ENCODE assay signal across 25 cellular contexts in the genomic region with DNA sequence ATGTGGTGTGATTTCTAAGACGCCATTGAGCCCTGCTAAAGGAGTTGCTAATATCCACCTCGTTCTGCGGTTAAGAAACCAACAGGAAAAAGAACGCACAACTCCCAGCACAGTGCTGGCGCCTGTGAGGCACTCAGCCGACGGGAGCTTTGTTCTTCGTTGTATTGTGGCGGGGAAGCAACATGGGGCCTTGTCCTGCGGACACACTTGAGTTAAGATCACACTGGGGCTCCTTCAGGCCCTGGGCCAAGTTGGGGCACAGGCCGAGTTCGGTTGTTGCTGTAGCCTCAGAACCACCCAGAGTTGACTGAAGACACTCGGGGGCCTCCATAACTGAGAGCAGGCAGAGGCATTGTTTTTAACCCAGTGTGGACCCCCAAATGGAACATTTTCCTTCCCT. TPM values are rescaled to one million over a fixed set of nuclear protein-coding genes. Genes with fewer than 3 reads are reported as not detected.
DNase-seq lines count a peak whose midpoint lies in the region; ATAC-seq and TF ChIP-seq lines count a peak whose summit lies in the region.
"Had no signal": no experiment of that assay in that cellular context is flagged by ENCODE, and none has a peak within 500 bp of the region (broad histone marks: within the 10 kb centered on the region; RNA-seq: fewer than 3 reads in every experiment).

No MANE protein-coding gene starts in this region.

- H3K4me1 Mint-ChIP-seq in natural killer cell treated with Interleukin-12 subunit alpha and Interleukin-12 subunit beta and Interleukin-15 and Interleukin-18, amount 100 ng/mL, for 72 hours (ENCODE audit: low read depth in 2 of 2), result peaks cover 4 to 13% of the 10 kb centered on the region in 2 donors
- peaks cover 4 to 8% of the 10 kb centered on the region in 2 donors for H3K4me1 Mint-ChIP-seq in natural killer cell
- peaks cover 85% of the 10 kb centered on the region for H3K4me1 Mint-ChIP-seq in activated CD8-positive, alpha-beta T cell treated with anti-CD3 and anti-CD28 coated beads, Interleukin-2, amount 10 ng/mL, durations not matched to agents 7 days and 5 days (ENCODE audit: low read depth)
- H3K4me1 Mint-ChIP-seq in naive thymus-derived CD4-positive, alpha-beta T cell, result peaks cover 8 to 29% (median 19%) of the 10 kb centered on the region in 7 donors
- H3K4me1 Mint-ChIP-seq: brain had no signal

- peak overlapping the region; percentile 21 for H3K4me3 ChIP-seq in naive thymus-derived CD4-positive, alpha-beta T cell (ENCODE audit: low read length)
- no peak overlapping the region for H3K4me3 ChIP-seq in right cardiac atrium (ENCODE audit: low read length)
- H3K4me3 ChIP-seq: BLaER1 treated with 17β-estradiol and CSF1 and Interleukin-3, amounts not matched to agents 10 nM and 100 nM; left ventricle myocardium inferior; PC-9 had no signal

- no peaks in the 10 kb centered on the region for H3K36me3 ChIP-seq in naive thymus-derived CD4-positive, alpha-beta T cell (ENCODE audit: control insufficient read depth in 2 of 3, insufficient read depth in 3 of 3, low read length in 3 of 3)
- H3K36me3 ChIP-seq: BLaER1 treated with 17β-estradiol and CSF1 and Interleukin-3, amounts not matched to agents 10 nM and 100 nM; left ventricle myocardium inferior; WERI-Rb-1 had no signal

- no peaks in the 10 kb centered on the region for H3K9me3 ChIP-seq in naive thymus-derived CD4-positive, alpha-beta T cell (ENCODE audit: control insufficient read depth in 2 of 3, low read length in 3 of 3)
- no peaks in the 10 kb centered on the region for H3K9me3 ChIP-seq in right cardiac atrium (ENCODE audit: control insufficient read depth, low read length)

- H3K27me3 Mint-ChIP-seq in natural killer cell treated with Interleukin-12 subunit alpha and Interleukin-12 subunit beta and Interleukin-15 and Interleukin-18, amount 100 ng/mL, for 72 hours, result peaks cover 0 to 5% of the 10 kb centered on the region in 2 donors
- H3K27me3 Mint-ChIP-seq in natural killer cell (ENCODE audit: low read depth in 2 of 2), result peaks cover 9 to 10% of the 10 kb centered on the region in 2 donors
- H3K27me3 Mint-ChIP-seq in activated CD8-positive, alpha-beta T cell treated with anti-CD3 and anti-CD28 coated beads, Interleukin-2, amount 10 ng/mL, durations not matched to agents 7 days and 5 days (ENCODE audit: low read depth), result no peaks in the 10 kb centered on the region
- H3K27me3 Mint-ChIP-seq in naive thymus-derived CD4-positive, alpha-beta T cell, result peaks cover 4 to 16% (median 6%) of the 10 kb centered on the region in 5 donors
- H3K27me3 Mint-ChIP-seq: brain had no signal

- H3K27ac ChIP-seq in naive thymus-derived CD4-positive, alpha-beta T cell (ENCODE audit: low read depth, low read length), result no peak overlapping the region
- H3K27ac ChIP-seq in right cardiac atrium (ENCODE audit: low read length), result no peak overlapping the region
- H3K27ac ChIP-seq: BLaER1 treated with 17β-estradiol and CSF1 and Interleukin-3, amounts not matched to agents 10 nM and 100 nM; left ventricle myocardium inferior; PC-9; WERI-Rb-1 had no signal

- H3K27me3 ChIP-seq in naive thymus-derived CD4-positive, alpha-beta T cell (ENCODE audit: control insufficient read depth in 2 of 2, insufficient read depth in 2 of 2, low read length in 2 of 2), result no peaks in the 10 kb centered on the region
- no peaks in the 10 kb centered on the region for H3K27me3 ChIP-seq in right cardiac atrium (ENCODE audit: control insufficient read depth, insufficient read depth)

- POLR2A ChIA-PET in activated CD8-positive, alpha-beta T cell treated with anti-CD3 and anti-CD28 coated beads, Interleukin-2, amount 10 ng/mL, durations not matched to agents 7 days and 5 days (lab: Charles Lee), result interaction anchor here (1.2 to 12.1 kb wide), 4 partner anchors 11 to 35 kb away, joined by 6 to 218 read pairs (median 51); a partner anchor contains a TSS
- POLR2A ChIA-PET in naive thymus-derived CD4-positive, alpha-beta T cell (lab: Charles Lee), result no interaction called here

- H3K36me3 Mint-ChIP-seq in natural killer cell treated with Interleukin-12 subunit alpha and Interleukin-12 subunit beta and Interleukin-15 and Interleukin-18, amount 100 ng/mL, for 72 hours, result no peaks in the 10 kb centered on the region
- no peaks in the 10 kb centered on the region for H3K36me3 Mint-ChIP-seq in natural killer cell
- peaks cover 49% of the 10 kb centered on the region for H3K36me3 Mint-ChIP-seq in activated CD8-positive, alpha-beta T cell treated with anti-CD3 and anti-CD28 coated beads, Interleukin-2, amount 10 ng/mL, durations not matched to agents 7 days and 5 days (ENCODE audit: low read depth)
- H3K36me3 Mint-ChIP-seq in naive thymus-derived CD4-positive, alpha-beta T cell, result peaks cover 0 to 4% (median 0%) of the 10 kb centered on the region in 5 donors
- H3K36me3 Mint-ChIP-seq: type B pancreatic cell had no signal

- peaks cover 11 to 54% of the 10 kb centered on the region in 2 donors for H3K4me1 ChIP-seq in naive thymus-derived CD4-positive, alpha-beta T cell (ENCODE audit: control insufficient read depth in 2 of 2, insufficient read depth in 2 of 2, low read length in 2 of 2)
- H3K4me1 ChIP-seq in right cardiac atrium (ENCODE audit: control insufficient read depth, insufficient read depth, low read length), result no peaks in the 10 kb centered on the region
- H3K4me1 ChIP-seq: left ventricle myocardium inferior had no signal

- no peak for DNase-seq in natural killer cell treated with Interleukin-12 subunit alpha and Interleukin-12 subunit beta and Interleukin-15 and Interleukin-18, amount 100 ng/mL, for 72 hours (ENCODE audit: low spot score)
- DNase-seq in natural killer cell (no peak), DMS53 (lab: John Stamatoyannopoulos, UW) (no peak), right cardiac atrium (no peak), SIG-M5 treated with dmso at 0.1 percent for 504 hours (lab: John Stamatoyannopoulos, UW; ENCODE audit: unreplicated experiment) (no peak)
- peak; percentile 62 for DNase-seq in activated CD8-positive, alpha-beta T cell treated with anti-CD3 and anti-CD28 coated beads, Interleukin-2, amount 10 ng/mL, durations not matched to agents 7 days and 5 days
- DNase-seq in naive thymus-derived CD4-positive, alpha-beta T cell, result no peak
- DNase-seq: left ventricle myocardium inferior; NCI-H1092; NCI-H187; NCI-H524 treated with DMSO at 0.1 percent for 48 hours; NK-92 treated with Interleukin-12 subunit alpha and Interleukin-12 subunit beta, amount 100 ng/mL, for 24 hours; PC-9; T1000; WERI-Rb-1 had no signal

- TF ChIP-seq CTCF in natural killer cell (IDR thresholded peaks at IDR 0.05), result no peak

- WGBS in right cardiac atrium, result 88% methylated on average over 13 of the region's 13 CpGs

- H3K27ac Mint-ChIP-seq in natural killer cell treated with Interleukin-12 subunit alpha and Interleukin-12 subunit beta and Interleukin-15 and Interleukin-18, amount 100 ng/mL, for 72 hours, result peak overlapping the region in 1 of 2 donors; percentile 84
- H3K27ac Mint-ChIP-seq in natural killer cell, result no peak overlapping the region
- peak overlapping the region; percentile 97 for H3K27ac Mint-ChIP-seq in activated CD8-positive, alpha-beta T cell treated with anti-CD3 and anti-CD28 coated beads, Interleukin-2, amount 10 ng/mL, durations not matched to agents 7 days and 5 days
- no peak overlapping the region for H3K27ac Mint-ChIP-seq in naive thymus-derived CD4-positive, alpha-beta T cell
- H3K27ac Mint-ChIP-seq: brain, type B pancreatic cell had no signal

- H3K4me3 Mint-ChIP-seq in natural killer cell treated with Interleukin-12 subunit alpha and Interleukin-12 subunit beta and Interleukin-15 and Interleukin-18, amount 100 ng/mL, for 72 hours, result peak overlapping the region; percentile 78
- no peak overlapping the region for H3K4me3 Mint-ChIP-seq in natural killer cell
- H3K4me3 Mint-ChIP-seq in activated CD8-positive, alpha-beta T cell treated with anti-CD3 and anti-CD28 coated beads, Interleukin-2, amount 10 ng/mL, durations not matched to agents 7 days and 5 days, result peak overlapping the region; percentile 83
- no peak overlapping the region for H3K4me3 Mint-ChIP-seq in naive thymus-derived CD4-positive, alpha-beta T cell
- H3K4me3 Mint-ChIP-seq: brain, type B pancreatic cell had no signal

- no peaks in the 10 kb centered on the region for H3K9me3 Mint-ChIP-seq in natural killer cell treated with Interleukin-12 subunit alpha and Interleukin-12 subunit beta and Interleukin-15 and Interleukin-18, amount 100 ng/mL, for 72 hours
- H3K9me3 Mint-ChIP-seq in natural killer cell, result no peaks in the 10 kb centered on the region
- H3K9me3 Mint-ChIP-seq in activated CD8-positive, alpha-beta T cell treated with anti-CD3 and anti-CD28 coated beads, Interleukin-2, amount 10 ng/mL, durations not matched to agents 7 days and 5 days (ENCODE audit: insufficient read depth), result no peaks in the 10 kb centered on the region
- H3K9me3 Mint-ChIP-seq in naive thymus-derived CD4-positive, alpha-beta T cell, result peaks cover 0 to 14% (median 5%) of the 10 kb centered on the region in 11 donors
- H3K9me3 Mint-ChIP-seq: type B pancreatic cell had no signal

- intact Hi-C loops in natural killer cell (cut with micrococcal nuclease), result no loop called here
- intact Hi-C loops in naive thymus-derived CD4-positive, alpha-beta T cell (cut with micrococcal nuclease), result no loop called here
- intact Hi-C loops in right cardiac atrium (cut with DNase I), result no loop called here

- CTCF ChIA-PET in activated CD8-positive, alpha-beta T cell treated with anti-CD3 and anti-CD28 coated beads, Interleukin-2, amount 10 ng/mL, durations not matched to agents 7 days and 5 days (lab: Charles Lee), result interaction anchor here (0.8 to 10.2 kb wide), 3 partner anchors 9 to 13 kb away, joined by 3 to 82 read pairs (median 9); no protein-coding TSS in a partner anchor
- CTCF ChIA-PET in naive thymus-derived CD4-positive, alpha-beta T cell (lab: Charles Lee), result no interaction called here

- no peak for ATAC-seq in natural killer cell treated with Interleukin-12 subunit alpha and Interleukin-12 subunit beta and Interleukin-15 and Interleukin-18, amount 100 ng/mL, for 72 hours
- ATAC-seq in natural killer cell, result no peak
- ATAC-seq in activated CD8-positive, alpha-beta T cell treated with anti-CD3 and anti-CD28 coated beads, Interleukin-2, amount 10 ng/mL, durations not matched to agents 7 days and 5 days, result peak; percentile 18
- no peak for ATAC-seq in naive thymus-derived CD4-positive, alpha-beta T cell
- ATAC-seq in right cardiac atrium, result no peak
- ATAC-seq in GM19328 (IDR thresholded peaks at IDR 0.05; ENCODE audit: unreplicated experiment), result no peak
- ATAC-seq: HepG2, Right ventricle myocardium inferior had no signal

RNA-seq across cellular contexts. Expression of a gene that starts 30.6 kb away (rescaled TPM):
- 10 to 100 TPM; 67.8 to 85.0 TPM for total RNA-seq in natural killer cell treated with Interleukin-12 subunit alpha and Interleukin-12 subunit beta and Interleukin-15 and Interleukin-18, amount 100 ng/mL, for 72 hours
- total RNA-seq in natural killer cell, result 100 to 1,000 TPM in 2 of 3 donors, 10 to 100 TPM in 1; 85.3 to 208 (median 162) TPM
- total RNA-seq in activated CD8-positive, alpha-beta T cell treated with anti-CD3 and anti-CD28 coated beads, Interleukin-2, amount 10 ng/mL, durations not matched to agents 7 days and 5 days, result 100 to 1,000 TPM; 667 to 675 TPM
- total RNA-seq in naive thymus-derived CD4-positive, alpha-beta T cell, result 10 to 100 TPM in 1 of 5 experiments, 1 to 10 TPM in 4; 1.4 to 56.0 (median 2.0) TPM
- under 1 TPM; 0.16 to 0.76 TPM for polyA plus RNA-seq in naive thymus-derived CD4-positive, alpha-beta T cell
- total RNA-seq in right cardiac atrium, result 1 to 10 TPM in 3 of 4 donors, under 1 TPM in 1; 0.71 to 2.0 (median 1.2) TPM
- polyA plus RNA-seq in right cardiac atrium, result 1.1 TPM
- total RNA-seq: Daoy, glomerular endothelial cell, HepG2, osteoblast, skeletal muscle tissue had no signal

RNA-seq across cellular contexts. Expression of a gene that starts 40.4 kb away (rescaled TPM):
- 10 to 100 TPM in 1 of 2 donors, 1 to 10 TPM in 1; 8.4 to 31.5 TPM for total RNA-seq in natural killer cell treated with Interleukin-12 subunit alpha and Interleukin-12 subunit beta and Interleukin-15 and Interleukin-18, amount 100 ng/mL, for 72 hours
- 10 to 100 TPM in 1 of 3 donors, 1 to 10 TPM in 2; 1.9 to 22.7 (median 6.0) TPM for total RNA-seq in natural killer cell
- 100 to 1,000 TPM; 423 to 439 TPM for total RNA-seq in activated CD8-positive, alpha-beta T cell treated with anti-CD3 and anti-CD28 coated beads, Interleukin-2, amount 10 ng/mL, durations not matched to agents 7 days and 5 days
- total RNA-seq in naive thymus-derived CD4-positive, alpha-beta T cell, result 10 to 100 TPM in 1 of 5 experiments, 1 to 10 TPM in 4; 1.1 to 23.7 (median 2.0) TPM
- polyA plus RNA-seq in naive thymus-derived CD4-positive, alpha-beta T cell, result 1 to 10 TPM; 2.4 to 7.3 TPM
- under 1 TPM in 3 of 4 donors, not detected in 1; 0.45 to 0.80 (median 0.68) TPM for total RNA-seq in right cardiac atrium
- polyA plus RNA-seq in right cardiac atrium, result 0.20 TPM
- total RNA-seq: Daoy, glomerular endothelial cell, HepG2, osteoblast, PC-9 had no signal

Comparison
In these comparisons a context has a peak if more than half of its experiments do, and no peak if none do; other contexts are left out.
1. H3K4me3 Mint-ChIP-seq: peak in natural killer cell treated with Interleukin-12 subunit alpha and Interleukin-12 subunit beta and Interleukin-15 and Interleukin-18, amount 100 ng/mL, for 72 hours (single experiment) and activated CD8-positive, alpha-beta T cell treated with anti-CD3 and anti-CD28 coated beads, Interleukin-2, amount 10 ng/mL, durations not matched to agents 7 days and 5 days (single experiment); none in natural killer cell (single experiment) and naive thymus-derived CD4-positive, alpha-beta T cell (0 of 10).
2. RNA of a gene that starts 40.4 kb away (total RNA-seq): 423 to 439 TPM in activated CD8-positive, alpha-beta T cell treated with anti-CD3 and anti-CD28 coated beads, Interleukin-2, amount 10 ng/mL, durations not matched to agents 7 days and 5 days; 8.4 to 31.5 TPM in natural killer cell treated with Interleukin-12 subunit alpha and Interleukin-12 subunit beta and Interleukin-15 and Interleukin-18, amount 100 ng/mL, for 72 hours, 1.9 to 22.7 TPM in natural killer cell, 1.1 to 23.7 TPM in naive thymus-derived CD4-positive, alpha-beta T cell and 0.45 to 0.80 TPM in right cardiac atrium; every median in the first group is over 10 times any median in the second.